ENCODE assay signal across 31 cellular contexts in genomic region chr2:169386621-169387235, GRCh38. TPM values are rescaled to one million over a fixed set of nuclear protein-coding genes. Genes with fewer than 3 reads are reported as not detected.
"Had no signal": no experiment of that assay in that cellular context is flagged by ENCODE, and none has a peak within 500 bp of the region (broad histone marks: within the 10 kb centered on the region; RNA-seq: fewer than 3 reads in every experiment).

No MANE protein-coding gene starts in this region.

- H3K4me3 ChIP-seq: colonic mucosa, esophagus muscularis mucosa, gastroesophageal sphincter, heart right ventricle, ovary, psoas muscle, spleen, testis, tibial artery, upper lobe of left lung had no signal

- H3K36me3 ChIP-seq: colonic mucosa, esophagus muscularis mucosa, gastroesophageal sphincter, heart right ventricle, ovary, spleen, tibial artery, upper lobe of left lung had no signal

- DNase-seq: colonic mucosa; dermis blood vessel endothelial cell; effector memory CD4-positive, alpha-beta T cell; foreskin keratinocyte; glutamatergic neuron; heart right ventricle; hypothalamus; immature natural killer cell; mesenchymal stem cell; midbrain; naive thymus-derived CD8-positive, alpha-beta T cell; occipital lobe; ovary; posterior cingulate gyrus; psoas muscle; spleen; stimulated activated CD4-positive, alpha-beta T cell treated with anti-CD3 and anti-CD28 coated beads, Interleukin-4, amount 100 ng/mL, for 4 hours; stimulated activated naive CD8-positive, alpha-beta T cell treated with anti-CD3 and anti-CD28 coated beads, Interleukin-15, Interleukin-2, amounts not matched to agents 100 U/mL and 50 U/mL, for 24 hours; substantia nigra; testis; tibial artery; upper lobe of left lung had no signal

- H3K27me3 ChIP-seq: colonic mucosa, esophagus muscularis mucosa, ovary, testis, tibial artery, upper lobe of left lung had no signal

- H3K9me3 ChIP-seq: colonic mucosa, esophagus muscularis mucosa, gastroesophageal sphincter, heart right ventricle, ovary, psoas muscle, spleen, testis, tibial artery, upper lobe of left lung had no signal

- H3K4me1 ChIP-seq: colonic mucosa, esophagus muscularis mucosa, foreskin keratinocyte, gastroesophageal sphincter, heart right ventricle, psoas muscle, spleen, testis, tibial artery, upper lobe of left lung had no signal

- H3K27ac ChIP-seq: colonic mucosa, esophagus muscularis mucosa, foreskin keratinocyte, gastroesophageal sphincter, heart right ventricle, ovary, psoas muscle, spleen, testis, tibial artery, upper lobe of left lung had no signal

- FAIRE-seq: endothelial cell of umbilical vein, keratinocyte, urothelium cell line had no signal

RNA-seq across cellular contexts. Expression of gene LRP2, which starts 24.4 kb away (rescaled TPM):
- total RNA-seq: chondrocyte; dermis blood vessel endothelial cell; endothelial cell of umbilical vein; esophagus muscularis mucosa; foreskin keratinocyte; gastroesophageal sphincter; lung microvascular endothelial cell; myocyte; naive thymus-derived CD8-positive, alpha-beta T cell; spleen had no signal
- polyA plus RNA-seq: endothelial cell of umbilical vein; fibroblast of lung; foreskin keratinocyte; immature natural killer cell; keratinocyte; naive thymus-derived CD8-positive, alpha-beta T cell; psoas muscle; spleen had no signal
